1 cellular context compared by ENCODE assay signal in the genomic region with DNA sequence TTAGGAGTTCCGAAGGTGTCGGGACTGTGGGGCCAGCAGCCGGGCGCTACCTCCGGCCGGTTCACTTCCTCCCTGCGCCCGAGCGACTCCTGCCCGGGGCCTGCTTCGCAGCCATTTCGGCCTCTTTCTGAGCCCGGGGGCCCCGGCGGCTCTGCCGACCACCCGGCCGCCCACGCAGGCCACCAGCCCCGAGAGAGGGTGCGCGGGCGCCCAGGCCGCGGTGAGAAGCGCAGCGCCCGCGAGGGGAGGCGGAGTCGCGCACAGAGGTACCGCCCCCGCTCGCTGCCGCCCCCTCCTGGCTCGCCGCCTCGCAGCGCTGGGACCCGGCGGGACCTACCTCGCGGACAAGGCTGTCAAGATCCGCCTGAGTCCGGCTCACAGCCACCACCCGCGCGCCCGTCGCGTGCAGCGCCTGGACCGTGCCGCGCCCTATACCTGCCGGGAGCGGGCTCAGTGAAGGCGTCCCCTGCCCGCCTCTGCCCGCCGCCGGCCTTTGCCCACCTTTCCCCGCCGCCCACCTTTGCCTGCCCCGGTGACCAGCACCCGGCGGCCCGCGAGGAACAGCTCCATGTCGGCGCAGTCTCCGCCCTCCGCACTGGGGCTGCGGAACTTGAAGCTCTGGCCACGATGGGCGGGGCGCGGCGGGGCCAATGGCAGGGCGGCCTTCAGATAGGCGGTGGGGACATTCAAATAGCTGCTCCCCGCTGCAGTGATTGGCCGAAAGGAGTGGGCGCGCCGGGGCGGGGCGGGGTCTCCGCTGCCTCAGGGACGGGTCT.
TF ChIP-seq lines count a peak whose summit lies in the region.

A gene (minus strand): TSS at position 585 of the 776 bp plus-strand sequence. CDS start 15 bp downstream, at position 570.

TF ChIP-seq in GM12878, 131 proteins besides CTCF, POLR2A, EP300 and RAD21 (continued from another document and continues in another):
- TF ChIP-seq, protein P1, sequence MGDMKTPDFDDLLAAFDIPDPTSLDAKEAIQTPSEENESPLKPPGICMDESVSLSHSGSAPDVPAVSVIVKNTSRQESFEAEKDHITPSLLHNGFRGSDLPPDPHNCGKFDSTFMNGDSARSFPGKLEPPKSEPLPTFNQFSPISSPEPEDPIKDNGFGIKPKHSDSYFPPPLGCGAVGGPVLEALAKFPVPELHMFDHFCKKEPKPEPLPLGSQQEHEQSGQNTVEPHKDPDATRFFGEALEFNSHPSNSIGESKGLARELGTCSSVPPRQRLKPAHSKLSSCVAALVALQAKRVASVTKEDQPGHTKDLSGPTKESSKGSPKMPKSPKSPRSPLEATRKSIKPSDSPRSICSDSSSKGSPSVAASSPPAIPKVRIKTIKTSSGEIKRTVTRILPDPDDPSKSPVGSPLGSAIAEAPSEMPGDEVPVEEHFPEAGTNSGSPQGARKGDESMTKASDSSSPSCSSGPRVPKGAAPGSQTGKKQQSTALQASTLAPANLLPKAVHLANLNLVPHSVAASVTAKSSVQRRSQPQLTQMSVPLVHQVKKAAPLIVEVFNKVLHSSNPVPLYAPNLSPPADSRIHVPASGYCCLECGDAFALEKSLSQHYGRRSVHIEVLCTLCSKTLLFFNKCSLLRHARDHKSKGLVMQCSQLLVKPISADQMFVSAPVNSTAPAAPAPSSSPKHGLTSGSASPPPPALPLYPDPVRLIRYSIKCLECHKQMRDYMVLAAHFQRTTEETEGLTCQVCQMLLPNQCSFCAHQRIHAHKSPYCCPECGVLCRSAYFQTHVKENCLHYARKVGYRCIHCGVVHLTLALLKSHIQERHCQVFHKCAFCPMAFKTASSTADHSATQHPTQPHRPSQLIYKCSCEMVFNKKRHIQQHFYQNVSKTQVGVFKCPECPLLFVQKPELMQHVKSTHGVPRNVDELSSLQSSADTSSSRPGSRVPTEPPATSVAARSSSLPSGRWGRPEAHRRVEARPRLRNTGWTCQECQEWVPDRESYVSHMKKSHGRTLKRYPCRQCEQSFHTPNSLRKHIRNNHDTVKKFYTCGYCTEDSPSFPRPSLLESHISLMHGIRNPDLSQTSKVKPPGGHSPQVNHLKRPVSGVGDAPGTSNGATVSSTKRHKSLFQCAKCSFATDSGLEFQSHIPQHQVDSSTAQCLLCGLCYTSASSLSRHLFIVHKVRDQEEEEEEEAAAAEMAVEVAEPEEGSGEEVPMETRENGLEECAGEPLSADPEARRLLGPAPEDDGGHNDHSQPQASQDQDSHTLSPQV (IDR thresholded peaks at IDR 0.05), result peak; percentile 48; the same call in 1 of the 2 replicates
- TF ChIP-seq ZSCAN29 (IDR thresholded peaks at IDR 0.05) (0 out of 2 replicates have a peak, but pooled peaks have one; percentile 48), SP1 (IDR thresholded peaks at IDR 0.05; ENCODE audit: low read depth, low read length) (peak; percentile 78), CHD1 (IDR thresholded peaks at IDR 0.05; ENCODE audit: low read depth, low read length) (no peak), RBBP5 (conservative IDR thresholded peaks at IDR 0.05) (no peak), LARP7 (IDR thresholded peaks at IDR 0.05) (peak; percentile 96), SIN3A (IDR thresholded peaks at IDR 0.05; ENCODE audit: low read depth, low read length) (no peak; the same call in 1 of the 2 replicates), RB1 (IDR thresholded peaks at IDR 0.05; ENCODE audit: borderline replicate concordance) (peak; percentile 84; the same call in 1 of the 2 replicates), ZNF384 (IDR thresholded peaks at IDR 0.05; ENCODE audit: borderline replicate concordance, low read depth, low read length) (no peak), KDM1A (IDR thresholded peaks at IDR 0.05; ENCODE audit: borderline replicate concordance) (no peak), NRF1 (conservative IDR thresholded peaks at IDR 0.05; ENCODE audit: low read depth, low read length) (peak; percentile 49), MEF2A (IDR thresholded peaks at IDR 0.05; ENCODE audit: insufficient read depth, low read depth, low read length) (no peak), GATAD2B (conservative IDR thresholded peaks at IDR 0.05; ENCODE audit: low read depth) (peak; percentile 97), EGR1 (IDR thresholded peaks at IDR 0.05; ENCODE audit: borderline replicate concordance in 1 of 2, low read depth in 2 of 2, low read length in 2 of 2) (peak in 1 of 2 experiments; percentile 96; a peak in 2 of 3 replicates), HDGF (IDR thresholded peaks at IDR 0.05) (peak; percentile 84), RUNX3 (IDR thresholded peaks at IDR 0.05; ENCODE audit: low read length) (0 out of 2 replicates have a peak, but pooled peaks have one; percentile 26), MTA3 (IDR thresholded peaks at IDR 0.05; ENCODE audit: borderline replicate concordance, low read length) (no peak), RELA (IDR thresholded peaks at IDR 0.05; ENCODE audit: borderline replicate concordance, partially characterized antibody) (peak; percentile 60), MYC (IDR thresholded peaks at IDR 0.05; ENCODE audit: insufficient read depth, insufficient read length, insufficient replicate concordance, low read length, severe bottlenecking) (peak; percentile 46), BACH1 (IDR thresholded peaks at IDR 0.05; ENCODE audit: borderline replicate concordance) (peak; percentile 93), IKZF1 (conservative IDR thresholded peaks at IDR 0.05) (peak; percentile 80), IKZF2 (IDR thresholded peaks at IDR 0.05) (no peak), BHLHE40 (IDR thresholded peaks at IDR 0.05; ENCODE audit: borderline replicate concordance in 1 of 2, low read depth in 2 of 2, low read length in 1 of 2) (peak; percentile 70 to 95; a peak in 3 of 4 replicates), STAT3 (IDR thresholded peaks at IDR 0.05; ENCODE audit: low read depth, low read length) (no peak), DPF2 (IDR thresholded peaks at IDR 0.05) (peak; percentile 95), ZNF207 (IDR thresholded peaks at IDR 0.05; ENCODE audit: borderline replicate concordance) (peak; percentile 86), NR2C2 (IDR thresholded peaks at IDR 0.05; ENCODE audit: borderline replicate concordance, control insufficient read depth, insufficient read length, low read depth) (no peak), CBX3 (IDR thresholded peaks at IDR 0.05; ENCODE audit: borderline replicate concordance, low read depth) (no peak)
- TF ChIP-seq, protein P2, sequence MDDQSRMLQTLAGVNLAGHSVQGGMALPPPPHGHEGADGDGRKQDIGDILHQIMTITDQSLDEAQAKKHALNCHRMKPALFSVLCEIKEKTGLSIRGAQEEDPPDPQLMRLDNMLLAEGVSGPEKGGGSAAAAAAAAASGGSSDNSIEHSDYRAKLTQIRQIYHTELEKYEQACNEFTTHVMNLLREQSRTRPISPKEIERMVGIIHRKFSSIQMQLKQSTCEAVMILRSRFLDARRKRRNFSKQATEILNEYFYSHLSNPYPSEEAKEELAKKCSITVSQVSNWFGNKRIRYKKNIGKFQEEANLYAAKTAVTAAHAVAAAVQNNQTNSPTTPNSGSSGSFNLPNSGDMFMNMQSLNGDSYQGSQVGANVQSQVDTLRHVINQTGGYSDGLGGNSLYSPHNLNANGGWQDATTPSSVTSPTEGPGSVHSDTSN (IDR thresholded peaks at IDR 0.05; ENCODE audit: insufficient replicate concordance, low read depth, low read length), result peak; percentile 79
- TF ChIP-seq, protein P3, sequence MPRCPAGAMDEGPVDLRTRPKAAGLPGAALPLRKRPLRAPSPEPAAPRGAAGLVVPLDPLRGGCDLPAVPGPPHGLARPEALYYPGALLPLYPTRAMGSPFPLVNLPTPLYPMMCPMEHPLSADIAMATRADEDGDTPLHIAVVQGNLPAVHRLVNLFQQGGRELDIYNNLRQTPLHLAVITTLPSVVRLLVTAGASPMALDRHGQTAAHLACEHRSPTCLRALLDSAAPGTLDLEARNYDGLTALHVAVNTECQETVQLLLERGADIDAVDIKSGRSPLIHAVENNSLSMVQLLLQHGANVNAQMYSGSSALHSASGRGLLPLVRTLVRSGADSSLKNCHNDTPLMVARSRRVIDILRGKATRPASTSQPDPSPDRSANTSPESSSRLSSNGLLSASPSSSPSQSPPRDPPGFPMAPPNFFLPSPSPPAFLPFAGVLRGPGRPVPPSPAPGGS (IDR thresholded peaks at IDR 0.05; ENCODE audit: borderline replicate concordance, insufficient read depth, low read depth, low read length, poor library complexity, severe bottlenecking), result peak; percentile 25
- TF ChIP-seq, protein P4, sequence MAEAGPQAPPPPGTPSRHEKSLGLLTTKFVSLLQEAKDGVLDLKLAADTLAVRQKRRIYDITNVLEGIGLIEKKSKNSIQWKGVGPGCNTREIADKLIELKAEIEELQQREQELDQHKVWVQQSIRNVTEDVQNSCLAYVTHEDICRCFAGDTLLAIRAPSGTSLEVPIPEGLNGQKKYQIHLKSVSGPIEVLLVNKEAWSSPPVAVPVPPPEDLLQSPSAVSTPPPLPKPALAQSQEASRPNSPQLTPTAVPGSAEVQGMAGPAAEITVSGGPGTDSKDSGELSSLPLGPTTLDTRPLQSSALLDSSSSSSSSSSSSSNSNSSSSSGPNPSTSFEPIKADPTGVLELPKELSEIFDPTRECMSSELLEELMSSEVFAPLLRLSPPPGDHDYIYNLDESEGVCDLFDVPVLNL (IDR thresholded peaks at IDR 0.05; ENCODE audit: low read depth, low read length), result peak; percentile 55; the same call in 1 of the 2 replicates
- TF ChIP-seq, protein P5, sequence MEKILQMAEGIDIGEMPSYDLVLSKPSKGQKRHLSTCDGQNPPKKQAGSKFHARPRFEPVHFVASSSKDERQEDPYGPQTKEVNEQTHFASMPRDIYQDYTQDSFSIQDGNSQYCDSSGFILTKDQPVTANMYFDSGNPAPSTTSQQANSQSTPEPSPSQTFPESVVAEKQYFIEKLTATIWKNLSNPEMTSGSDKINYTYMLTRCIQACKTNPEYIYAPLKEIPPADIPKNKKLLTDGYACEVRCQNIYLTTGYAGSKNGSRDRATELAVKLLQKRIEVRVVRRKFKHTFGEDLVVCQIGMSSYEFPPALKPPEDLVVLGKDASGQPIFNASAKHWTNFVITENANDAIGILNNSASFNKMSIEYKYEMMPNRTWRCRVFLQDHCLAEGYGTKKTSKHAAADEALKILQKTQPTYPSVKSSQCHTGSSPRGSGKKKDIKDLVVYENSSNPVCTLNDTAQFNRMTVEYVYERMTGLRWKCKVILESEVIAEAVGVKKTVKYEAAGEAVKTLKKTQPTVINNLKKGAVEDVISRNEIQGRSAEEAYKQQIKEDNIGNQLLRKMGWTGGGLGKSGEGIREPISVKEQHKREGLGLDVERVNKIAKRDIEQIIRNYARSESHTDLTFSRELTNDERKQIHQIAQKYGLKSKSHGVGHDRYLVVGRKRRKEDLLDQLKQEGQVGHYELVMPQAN (conservative IDR thresholded peaks at IDR 0.05), result peak; percentile 96
- TF ChIP-seq, protein P6, sequence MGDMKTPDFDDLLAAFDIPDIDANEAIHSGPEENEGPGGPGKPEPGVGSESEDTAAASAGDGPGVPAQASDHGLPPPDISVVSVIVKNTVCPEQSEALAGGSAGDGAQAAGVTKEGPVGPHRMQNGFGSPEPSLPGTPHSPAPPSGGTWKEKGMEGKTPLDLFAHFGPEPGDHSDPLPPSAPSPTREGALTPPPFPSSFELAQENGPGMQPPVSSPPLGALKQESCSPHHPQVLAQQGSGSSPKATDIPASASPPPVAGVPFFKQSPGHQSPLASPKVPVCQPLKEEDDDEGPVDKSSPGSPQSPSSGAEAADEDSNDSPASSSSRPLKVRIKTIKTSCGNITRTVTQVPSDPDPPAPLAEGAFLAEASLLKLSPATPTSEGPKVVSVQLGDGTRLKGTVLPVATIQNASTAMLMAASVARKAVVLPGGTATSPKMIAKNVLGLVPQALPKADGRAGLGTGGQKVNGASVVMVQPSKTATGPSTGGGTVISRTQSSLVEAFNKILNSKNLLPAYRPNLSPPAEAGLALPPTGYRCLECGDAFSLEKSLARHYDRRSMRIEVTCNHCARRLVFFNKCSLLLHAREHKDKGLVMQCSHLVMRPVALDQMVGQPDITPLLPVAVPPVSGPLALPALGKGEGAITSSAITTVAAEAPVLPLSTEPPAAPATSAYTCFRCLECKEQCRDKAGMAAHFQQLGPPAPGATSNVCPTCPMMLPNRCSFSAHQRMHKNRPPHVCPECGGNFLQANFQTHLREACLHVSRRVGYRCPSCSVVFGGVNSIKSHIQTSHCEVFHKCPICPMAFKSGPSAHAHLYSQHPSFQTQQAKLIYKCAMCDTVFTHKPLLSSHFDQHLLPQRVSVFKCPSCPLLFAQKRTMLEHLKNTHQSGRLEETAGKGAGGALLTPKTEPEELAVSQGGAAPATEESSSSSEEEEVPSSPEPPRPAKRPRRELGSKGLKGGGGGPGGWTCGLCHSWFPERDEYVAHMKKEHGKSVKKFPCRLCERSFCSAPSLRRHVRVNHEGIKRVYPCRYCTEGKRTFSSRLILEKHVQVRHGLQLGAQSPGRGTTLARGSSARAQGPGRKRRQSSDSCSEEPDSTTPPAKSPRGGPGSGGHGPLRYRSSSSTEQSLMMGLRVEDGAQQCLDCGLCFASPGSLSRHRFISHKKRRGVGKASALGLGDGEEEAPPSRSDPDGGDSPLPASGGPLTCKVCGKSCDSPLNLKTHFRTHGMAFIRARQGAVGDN (IDR thresholded peaks at IDR 0.05), result peak; percentile 88
- TF ChIP-seq, protein P7, sequence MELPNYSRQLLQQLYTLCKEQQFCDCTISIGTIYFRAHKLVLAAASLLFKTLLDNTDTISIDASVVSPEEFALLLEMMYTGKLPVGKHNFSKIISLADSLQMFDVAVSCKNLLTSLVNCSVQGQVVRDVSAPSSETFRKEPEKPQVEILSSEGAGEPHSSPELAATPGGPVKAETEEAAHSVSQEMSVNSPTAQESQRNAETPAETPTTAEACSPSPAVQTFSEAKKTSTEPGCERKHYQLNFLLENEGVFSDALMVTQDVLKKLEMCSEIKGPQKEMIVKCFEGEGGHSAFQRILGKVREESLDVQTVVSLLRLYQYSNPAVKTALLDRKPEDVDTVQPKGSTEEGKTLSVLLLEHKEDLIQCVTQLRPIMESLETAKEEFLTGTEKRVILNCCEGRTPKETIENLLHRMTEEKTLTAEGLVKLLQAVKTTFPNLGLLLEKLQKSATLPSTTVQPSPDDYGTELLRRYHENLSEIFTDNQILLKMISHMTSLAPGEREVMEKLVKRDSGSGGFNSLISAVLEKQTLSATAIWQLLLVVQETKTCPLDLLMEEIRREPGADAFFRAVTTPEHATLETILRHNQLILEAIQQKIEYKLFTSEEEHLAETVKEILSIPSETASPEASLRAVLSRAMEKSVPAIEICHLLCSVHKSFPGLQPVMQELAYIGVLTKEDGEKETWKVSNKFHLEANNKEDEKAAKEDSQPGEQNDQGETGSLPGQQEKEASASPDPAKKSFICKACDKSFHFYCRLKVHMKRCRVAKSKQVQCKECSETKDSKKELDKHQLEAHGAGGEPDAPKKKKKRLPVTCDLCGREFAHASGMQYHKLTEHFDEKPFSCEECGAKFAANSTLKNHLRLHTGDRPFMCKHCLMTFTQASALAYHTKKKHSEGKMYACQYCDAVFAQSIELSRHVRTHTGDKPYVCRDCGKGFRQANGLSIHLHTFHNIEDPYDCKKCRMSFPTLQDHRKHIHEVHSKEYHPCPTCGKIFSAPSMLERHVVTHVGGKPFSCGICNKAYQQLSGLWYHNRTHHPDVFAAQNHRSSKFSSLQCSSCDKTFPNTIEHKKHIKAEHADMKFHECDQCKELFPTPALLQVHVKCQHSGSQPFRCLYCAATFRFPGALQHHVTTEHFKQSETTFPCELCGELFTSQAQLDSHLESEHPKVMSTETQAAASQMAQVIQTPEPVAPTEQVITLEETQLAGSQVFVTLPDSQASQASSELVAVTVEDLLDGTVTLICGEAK (IDR thresholded peaks at IDR 0.05; ENCODE audit: borderline replicate concordance), result no peak
